ENCODE assay signal across 9 cellular contexts in genomic region chr2:119218478-119219064, GRCh38. TPM values are rescaled to one million over a fixed set of nuclear protein-coding genes. Genes with fewer than 3 reads are reported as not detected.
A peak's percentile ranks its signal among the peaks of the same experiment; 100 is the strongest.
DNase-seq lines count a peak whose midpoint lies in the region; ATAC-seq and TF ChIP-seq lines count a peak whose summit lies in the region.
"Had no signal": no experiment of that assay in that cellular context is flagged by ENCODE, and none has a peak within 500 bp of the region (broad histone marks: within the 10 kb centered on the region; RNA-seq: fewer than 3 reads in every experiment).

No MANE protein-coding gene starts in this region.

- CTCF ChIA-PET in HCT116 (lab: Charles Lee) (interaction anchor here (0.6 to 2.9 kb wide), 3 partner anchors 46 to 190 kb away, joined by 3 to 12 read pairs (median 3); no protein-coding TSS in a partner anchor), PC-9 (lab: Charles Lee) (interaction anchor here (1.0 kb wide), 1 partner anchor 10 kb away, joined by 4 read pairs; no protein-coding TSS in a partner anchor)

- BruUV-seq in HCT116 (replicated peaks; lab: Mats Ljungman, UMichigan) (no TSS peak), PC-9 (replicated peaks; lab: Mats Ljungman, UMichigan) (no TSS peak)

- peak; percentile 35 for ATAC-seq in HCT116
- no peak for ATAC-seq in GM21619 (IDR thresholded peaks at IDR 0.05; ENCODE audit: unreplicated experiment)
- ATAC-seq in GM18520 (IDR thresholded peaks at IDR 0.05; ENCODE audit: unreplicated experiment): no peak

- RAD21 ChIA-PET in HCT116 (lab: Charles Lee; ENCODE audit: low non-redundant PET in 1 of 2, low total read pairs in 2 of 2, uncharacterized antibody in 2 of 2, unreplicated experiment in 2 of 2): no interaction called here

- H3K9ac ChIP-seq in HCT116 (ENCODE audit: low read length): no peak overlapping the region; the same call in 1 of the 2 replicates

- no peaks in the 10 kb centered on the region for H3K36me3 ChIP-seq in HCT116 (ENCODE audit: control insufficient read depth in 1 of 2, insufficient read depth in 2 of 2, low read length in 2 of 2)
- no peaks in the 10 kb centered on the region for H3K36me3 ChIP-seq in PC-9 (ENCODE audit: low read depth)

- no peak for TF ChIP-seq POLR2A in HCT116 (IDR thresholded peaks at IDR 0.05; ENCODE audit: borderline replicate concordance, extremely low read depth, insufficient read depth, insufficient read length)

- no peaks in the 10 kb centered on the region for H3K9me3 Mint-ChIP-seq in type B pancreatic cell

- no peaks in the 10 kb centered on the region for H3K9me3 ChIP-seq in HCT116 (ENCODE audit: control insufficient read depth in 1 of 2, insufficient read depth in 1 of 2, low read depth in 1 of 2, low read length in 2 of 2)
- H3K9me3 ChIP-seq in PC-9 (ENCODE audit: insufficient read depth, low read depth): no peaks in the 10 kb centered on the region

- no peak overlapping the region for H3K4me3 Mint-ChIP-seq in type B pancreatic cell
- H3K4me3 Mint-ChIP-seq: activated naive CD8-positive, alpha-beta T cell had no signal

- intact Hi-C loops in HCT116 (cut with micrococcal nuclease) (loop anchor here (1.0 kb wide), 1 partner anchor 73 kb away; no protein-coding TSS in a partner anchor), PC-9 (cut with micrococcal nuclease; ENCODE audit: unreplicated experiment) (loop anchor here (2.0 kb wide), 1 partner anchor 72 kb away; no protein-coding TSS in a partner anchor)

- DNase-seq in AG10803 (ENCODE audit: low read depth) (peak; percentile 70), HCT116 (ENCODE audit: low read depth, low spot score) (peak; percentile 40), PC-9 (peak; percentile 46 to 54), foreskin fibroblast (peak; percentile 62 to 80), type B pancreatic cell (ENCODE audit: extremely low spot score, unreplicated experiment) (no peak), GM19240 (ENCODE audit: insufficient read length, low spot score) (no peak)

- H3K27ac ChIP-seq in HCT116 (ENCODE audit: low read depth, low read length): peak overlapping the region; percentile 14; the same call in 1 of the 2 replicates
- no peak overlapping the region for H3K27ac ChIP-seq in PC-9

- H2AFZ ChIP-seq in HCT116 (ENCODE audit: low read depth, low read length, poor library complexity, severe bottlenecking): no peak overlapping the region
- no peak overlapping the region for H2AFZ ChIP-seq in PC-9

- no peaks in the 10 kb centered on the region for H3K36me3 Mint-ChIP-seq in type B pancreatic cell
- H3K36me3 Mint-ChIP-seq: activated naive CD8-positive, alpha-beta T cell had no signal

- H3K4me3 ChIP-seq in AG10803 (ENCODE audit: low read length): no peak overlapping the region
- H3K4me3 ChIP-seq in HCT116 (replicated peaks in 1 of 2; ENCODE audit: low read depth in 1 of 2, low read length in 2 of 2): no peak overlapping the region
- H3K4me3 ChIP-seq in PC-9: no peak overlapping the region
- H3K4me3 ChIP-seq in foreskin fibroblast (ENCODE audit: low read depth in 1 of 2, low read length in 2 of 2): no peak overlapping the region

- peaks cover 22% of the 10 kb centered on the region for H3K27me3 Mint-ChIP-seq in type B pancreatic cell

- TF ChIP-seq RAD21 in HCT116 (IDR thresholded peaks at IDR 0.05; ENCODE audit: low read depth): peak; percentile 86

- TF ChIP-seq CTCF in AG10803 (conservative IDR thresholded peaks at IDR 0.05; ENCODE audit: low read length): peak; percentile 75
- peak in 2 of 3 experiments; percentile 53 to 77; a peak in 5 of 6 replicates for TF ChIP-seq CTCF in HCT116 (IDR thresholded peaks at IDR 0.05 in 2 of 3, conservative IDR thresholded peaks at IDR 0.05 in 1 of 3; ENCODE audit: borderline replicate concordance in 1 of 3, insufficient read depth in 1 of 3, low read depth in 2 of 3, low read length in 2 of 3)
- peak; percentile 69 for TF ChIP-seq CTCF in PC-9 (conservative IDR thresholded peaks at IDR 0.05)
- peak; percentile 53 for TF ChIP-seq CTCF in foreskin fibroblast (IDR thresholded peaks at IDR 0.05; ENCODE audit: low read depth, low read length)
- TF ChIP-seq CTCF in type B pancreatic cell (conservative IDR thresholded peaks at IDR 0.05): peak; percentile 53

- H3K27me3 ChIP-seq in HCT116 (ENCODE audit: insufficient read depth, low read length) (no peaks in the 10 kb centered on the region), PC-9 (ENCODE audit: insufficient read depth, low read depth) (no peaks in the 10 kb centered on the region)

- peaks cover 8% of the 10 kb centered on the region; the same call in 1 of the 2 replicates for H3F3A ChIP-seq in PC-9 (ENCODE audit: insufficient read depth, low read depth)

- H3K9me2 ChIP-seq in HCT116 (ENCODE audit: insufficient read depth): no peaks in the 10 kb centered on the region
- no peaks in the 10 kb centered on the region for H3K9me2 ChIP-seq in PC-9 (ENCODE audit: insufficient read depth)

- no peaks in the 10 kb centered on the region for H3K79me2 ChIP-seq in HCT116 (ENCODE audit: insufficient read depth, low read length)
- H3K79me2 ChIP-seq in PC-9 (ENCODE audit: low read depth): no peaks in the 10 kb centered on the region

- POLR2A ChIA-PET in HCT116 (lab: Charles Lee): no interaction called here
- POLR2A ChIA-PET in PC-9 (lab: Charles Lee; ENCODE audit: unreplicated experiment): no interaction called here

- H3K4me2 ChIP-seq in HCT116 (ENCODE audit: low read length) (peak overlapping the region; percentile 26), PC-9 (peak overlapping the region; percentile 14)

- H3K4me1 Mint-ChIP-seq in type B pancreatic cell (ENCODE audit: unreplicated experiment): peaks cover 19% of the 10 kb centered on the region

- peak overlapping the region; percentile 53 for H3K27ac Mint-ChIP-seq in type B pancreatic cell
- H3K27ac Mint-ChIP-seq: activated naive CD8-positive, alpha-beta T cell had no signal

- peaks cover 22 to 30% of the 10 kb centered on the region in 2 experiments; a peak in 3 of 4 replicates for H3K4me1 ChIP-seq in HCT116 (ENCODE audit: control insufficient read depth in 1 of 2, insufficient read depth in 2 of 2, low read length in 2 of 2)
- H3K4me1 ChIP-seq in PC-9 (replicated peaks; ENCODE audit: insufficient read depth): peaks cover 28% of the 10 kb centered on the region

- H4K20me1 ChIP-seq in HCT116 (ENCODE audit: insufficient read depth): no peaks in the 10 kb centered on the region
- no peaks in the 10 kb centered on the region for H4K20me1 ChIP-seq in PC-9 (ENCODE audit: insufficient read depth)

TF ChIP-seq in HCT116, 20 proteins besides CTCF, POLR2A, EP300 and RAD21:
- TF ChIP-seq MAX (IDR thresholded peaks at IDR 0.05): peak; percentile 49; the same call in 1 of the 2 replicates
- TF ChIP-seq ZNF274 (IDR thresholded peaks at IDR 0.05; ENCODE audit: low read depth, low read length): no peak
- TF ChIP-seq POLR2AphosphoS5 (IDR thresholded peaks at IDR 0.05; ENCODE audit: low read depth, low read length): peak; percentile 26; the same call in 1 of the 2 replicates

RNA-seq across cellular contexts. Expression of gene STEAP3, which starts 5.1 kb away (rescaled TPM):
- total RNA-seq in HCT116 (2021; ENCODE audit: unreplicated experiment) (32.3 TPM), PC-9 (2021) (23.0 and 26.3 TPM in 2 replicates), type B pancreatic cell (ENCODE audit: low replicate concordance) (19.0 and 25.5 TPM in 2 replicates)
- polyA plus RNA-seq in HCT116 (2012): 34.5 and 40.8 TPM in 2 replicates

Comparison
In these comparisons a context has a peak if more than half of its experiments do, and no peak if none do; other contexts are left out.
1. DNase-seq: peak in AG10803 (single experiment), HCT116 (single experiment), PC-9 (2 of 2) and foreskin fibroblast (2 of 2); none in type B pancreatic cell (single experiment) and GM19240 (single experiment).
2. Peak in every context shown above with its lines, with median percentiles within 50 percentile points of each other: CTCF ChIP-seq.